Comparison of ENCODE assay signal across 16 cellular contexts in the genomic region with DNA sequence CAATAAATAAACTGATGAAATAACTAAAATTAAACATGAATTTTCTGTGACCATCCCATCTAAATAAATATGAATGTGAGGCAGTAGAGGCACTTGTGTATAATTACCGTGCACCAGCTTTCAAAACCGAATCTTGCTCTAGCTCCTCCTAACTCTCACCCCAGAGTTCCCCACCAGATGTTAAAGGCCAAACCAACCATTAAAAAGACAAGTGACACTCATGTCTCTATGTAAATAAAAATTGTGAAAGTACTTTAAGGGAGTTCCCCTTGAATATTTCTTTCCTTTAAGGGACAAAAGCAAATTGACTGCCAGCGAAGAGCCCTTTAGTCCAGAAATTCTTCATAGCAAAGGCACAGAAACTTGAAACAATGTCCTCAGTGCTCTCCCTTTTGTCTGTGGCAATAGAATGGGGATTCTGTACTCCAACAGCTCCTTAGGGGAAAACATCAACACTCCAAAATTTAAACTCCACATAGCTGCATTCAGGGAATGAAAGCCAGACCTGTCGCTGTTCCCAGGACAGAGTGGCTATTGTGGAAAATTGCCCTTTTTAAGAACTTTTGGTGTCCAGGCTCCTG.
DNase-seq lines count a peak whose midpoint lies in the region; ATAC-seq, FAIRE-seq and TF ChIP-seq lines count a peak whose summit lies in the region.
"Had no signal": no experiment of that assay in that cellular context is flagged by ENCODE, and none has a peak within 500 bp of the region (broad histone marks: within the 10 kb centered on the region; RNA-seq: fewer than 3 reads in every experiment).

No MANE protein-coding gene starts in this region.

- no peak for TF ChIP-seq EP300 in GM12878 (IDR thresholded peaks at IDR 0.05; ENCODE audit: borderline replicate concordance in 1 of 2, control insufficient read depth in 1 of 2, low read depth in 2 of 2, low read length in 2 of 2)

- no peak overlapping the region for H3K4me2 ChIP-seq in GM12878 (ENCODE audit: control insufficient read depth, insufficient read depth)
- H3K4me2 ChIP-seq: hepatocyte had no signal

- H4K20me1 ChIP-seq in GM12878 (ENCODE audit: control insufficient read depth, insufficient read depth) = no peaks in the 10 kb centered on the region

- H3K36me3 ChIP-seq in GM12878 (ENCODE audit: control insufficient read depth in 2 of 2, insufficient read depth in 2 of 2, low read length in 1 of 2) (no peaks in the 10 kb centered on the region), gastrocnemius medialis (no peaks in the 10 kb centered on the region)
- H3K36me3 ChIP-seq: ascending aorta, suprapubic skin had no signal

- ATAC-seq in GM19023 (IDR thresholded peaks at IDR 0.05; ENCODE audit: unreplicated experiment) = peak; percentile 98
- peak; percentile 86 for ATAC-seq in GM21723 (IDR thresholded peaks at IDR 0.05; ENCODE audit: unreplicated experiment)
- peak; percentile 58 for ATAC-seq in HG03139 (IDR thresholded peaks at IDR 0.05; ENCODE audit: unreplicated experiment)
- ATAC-seq in GM12878 = peak; percentile 81
- no peak for ATAC-seq in gastrocnemius medialis
- ATAC-seq: Panc1 had no signal

- H3K9me3 ChIP-seq in GM12878 (replicated peaks; ENCODE audit: control insufficient read depth, insufficient read depth, low read length) (no peaks in the 10 kb centered on the region), gastrocnemius medialis (no peaks in the 10 kb centered on the region)
- H3K9me3 ChIP-seq: ascending aorta, Caco-2, suprapubic skin had no signal

- SMC1A ChIA-PET in GM12878 (lab: Charles Lee; ENCODE audit: uncharacterized antibody, unreplicated experiment) = interaction anchor here (1.0 to 1.1 kb wide), 3 partner anchors 11 to 13 kb away, joined by 3 to 4 read pairs (median 3); no protein-coding TSS in a partner anchor

- TF ChIP-seq CTCF in GM12878 (IDR thresholded peaks at IDR 0.05 in 2 of 3, conservative IDR thresholded peaks at IDR 0.05 in 1 of 3; ENCODE audit: control insufficient read depth in 2 of 3, extremely low read depth in 1 of 3, insufficient read depth in 1 of 3, low read depth in 3 of 3, low read length in 3 of 3) = no peak
- no peak for TF ChIP-seq CTCF in gastrocnemius medialis (IDR thresholded peaks at IDR 0.05 in 4 of 5, conservative IDR thresholded peaks at IDR 0.05 in 1 of 5)

- CTCF ChIA-PET in GM12878 (lab: Yijun Ruan, JAX) = no interaction called here

- H3K4me1 ChIP-seq in GM12878 (ENCODE audit: control insufficient read depth, insufficient read depth, low read length) (no peaks in the 10 kb centered on the region; the same call in 1 of the 2 replicates), gastrocnemius medialis (no peaks in the 10 kb centered on the region)
- H3K4me1 ChIP-seq: ascending aorta, Caco-2, suprapubic skin had no signal

- H2AFZ ChIP-seq in GM12878 (ENCODE audit: control insufficient read depth, low read depth, low read length) = no peak overlapping the region
- H2AFZ ChIP-seq: hepatocyte had no signal

- 25% methylated on average over 4 of the region's 4 CpGs for WGBS in GM12878 (ENCODE audit: insufficient coverage, insufficient replicate concordance, low lambda C conversion rate, missing lambda C conversion rate)

- no peak for TF ChIP-seq RAD21 in GM12878 (IDR thresholded peaks at IDR 0.05; ENCODE audit: insufficient read depth, low read depth, low read length)

- no peak for FAIRE-seq in GM12878 (lab: Jason Lieb, UNC)

- no peak overlapping the region for H3K4me3 ChIP-seq in GM12878
- no peak overlapping the region for H3K4me3 ChIP-seq in gastrocnemius medialis
- H3K4me3 ChIP-seq: ascending aorta, hepatocyte, suprapubic skin had no signal

- in situ Hi-C loops in GM12878 (cut with MboI) = no loop called here
- in situ Hi-C loops in gastrocnemius medialis (cut with MboI; ENCODE audit: low sequenced_read_pairs in 4 of 4) = no loop called here

- no peak overlapping the region for H3K9ac ChIP-seq in GM12878 (ENCODE audit: control insufficient read depth, insufficient read depth, low read length)

- no TSS peak for BruUV-seq in GM12878 (replicated peaks; lab: Mats Ljungman, UMichigan)

- intact Hi-C loops in GM12878 (cut with micrococcal nuclease; ENCODE audit: unreplicated experiment) = no loop called here
- intact Hi-C loops in gastrocnemius medialis (cut with DNase I; ENCODE audit: low total_unique reads) = no loop called here

- peak; percentile 3 for DNase-seq in GM12878 (ENCODE audit: low read depth, low spot score)
- DNase-seq in NCI-H1092 treated with DMSO at 0.1 percent for 48 hours (lab: John Stamatoyannopoulos, UW) = no peak
- no peak for DNase-seq in gastrocnemius medialis
- no peak for DNase-seq in HuH-7 (ENCODE audit: low spot score)
- DNase-seq: Caco-2, endodermal cell, mesenchymal stem cell, NCI-H1105, retina had no signal

- POLR2A ChIA-PET in GM12878 (lab: Charles Lee) = interaction anchor here (0.6 kb wide), 1 partner anchor 16 kb away, joined by 6 read pairs; no protein-coding TSS in a partner anchor

- RAD21 ChIA-PET in GM12878 (lab: Charles Lee; ENCODE audit: unreplicated experiment) = no interaction called here

- TF ChIP-seq POLR2A in GM12878 (IDR thresholded peaks at IDR 0.05; ENCODE audit: low read depth, low read length) (no peak), gastrocnemius medialis (IDR thresholded peaks at IDR 0.05) (no peak)

- H3K27me3 ChIP-seq in GM12878 (replicated peaks in 1 of 2; ENCODE audit: control insufficient read depth in 2 of 2, insufficient read depth in 2 of 2, low read length in 1 of 2) (no peaks in the 10 kb centered on the region; a peak in 2 of 4 replicates), gastrocnemius medialis (no peaks in the 10 kb centered on the region)
- H3K27me3 ChIP-seq: ascending aorta, hepatocyte, suprapubic skin had no signal

- H3K27ac ChIP-seq in GM12878 (ENCODE audit: control insufficient read depth, insufficient read depth) (no peak overlapping the region), gastrocnemius medialis (no peak overlapping the region)
- H3K27ac ChIP-seq: ascending aorta, hepatocyte, suprapubic skin had no signal

- no peaks in the 10 kb centered on the region for H3K79me2 ChIP-seq in GM12878 (ENCODE audit: control insufficient read depth, insufficient read depth, low read length)
- H3K79me2 ChIP-seq: hepatocyte had no signal

TF ChIP-seq in GM12878, 131 proteins besides CTCF, POLR2A, EP300 and RAD21:
- TF ChIP-seq NR2F1 (conservative IDR thresholded peaks at IDR 0.05) = peak; percentile 37; the same call in 1 of the 2 replicates
- TF ChIP-seq SP1 (IDR thresholded peaks at IDR 0.05; ENCODE audit: low read depth, low read length) = no peak

Comparison
In these comparisons a context has a peak if more than half of its experiments do, and no peak if none do; other contexts are left out.
1. ATAC-seq: peak in GM19023 (single experiment), GM21723 (single experiment), HG03139 (single experiment) and GM12878 (single experiment); none in gastrocnemius medialis (0 of 2).